ENCODE assay signal across 8 cellular contexts in genomic region chr20:4740774-4741431, GRCh38. TPM values are rescaled to one million over a fixed set of nuclear protein-coding genes. Genes with fewer than 3 reads are reported as not detected.
DNase-seq lines count a peak whose midpoint lies in the region; ATAC-seq, FAIRE-seq and TF ChIP-seq lines count a peak whose summit lies in the region.

No MANE protein-coding gene starts in this region.

- 0 out of 2 replicates have a peak, but pooled peaks cover 4% of the 10 kb centered on the region for H3K4me1 ChIP-seq in OCI-LY3 (ENCODE audit: low read length)

- H3K4me2 ChIP-seq in OCI-LY3 (ENCODE audit: low read length), result peak overlapping the region; percentile 11

- H4K20me1 ChIP-seq in OCI-LY3 (ENCODE audit: insufficient read depth, low read length), result no peaks in the 10 kb centered on the region

- H3K9me3 ChIP-seq in OCI-LY3 (ENCODE audit: insufficient read depth, low read length), result no peaks in the 10 kb centered on the region

- H3K79me2 ChIP-seq in OCI-LY3 (ENCODE audit: low read length), result no peaks in the 10 kb centered on the region

- intact Hi-C loops in Right ventricle myocardium superior (cut with DNase I), result no loop called here
- intact Hi-C loops in Right ventricle myocardium inferior (cut with DNase I), result no loop called here

- ATAC-seq in Right ventricle myocardium superior (ENCODE audit: poor library complexity) (no peak), Right ventricle myocardium inferior (no peak), GM18909 (IDR thresholded peaks at IDR 0.05; ENCODE audit: poor library complexity, unreplicated experiment) (no peak)

- H3K36me3 ChIP-seq in OCI-LY3 (replicated peaks; ENCODE audit: low read depth, low read length), result no peaks in the 10 kb centered on the region

- peaks cover 27% of the 10 kb centered on the region for H3K27me3 ChIP-seq in OCI-LY3 (ENCODE audit: low read depth, low read length)

- TF ChIP-seq CTCF in OCI-LY3 (IDR thresholded peaks at IDR 0.05; ENCODE audit: low read depth, low read length) (peak; percentile 96), fibroblast of mammary gland (conservative IDR thresholded peaks at IDR 0.05; ENCODE audit: control insufficient read depth, insufficient read depth, low read depth, low read length) (peak; percentile 75)

- FAIRE-seq in RCC 7860 (lab: Jason Lieb, UNC), result no peak

- no peak overlapping the region for H3K9ac ChIP-seq in OCI-LY3 (ENCODE audit: low read length)

- H2AFZ ChIP-seq in OCI-LY3 (ENCODE audit: low read depth, low read length), result no peak overlapping the region

- peak; percentile 55 for DNase-seq in Right ventricle myocardium superior
- DNase-seq in Right ventricle myocardium inferior (ENCODE audit: missing footprints), result no peak
- DNase-seq in activated T-cell treated with anti-CD3 and anti-CD28 coated beads for 24 hours (ENCODE audit: low read depth), result peak; percentile 48
- DNase-seq in fibroblast of mammary gland (ENCODE audit: low read depth), result peak; percentile 49
- DNase-seq in retina, result peak; percentile 67
- no peak for DNase-seq in RCC 7860 (ENCODE audit: low spot score)

- no peak overlapping the region for H3K4me3 ChIP-seq in OCI-LY3 (ENCODE audit: low read length)
- H3K4me3 ChIP-seq in fibroblast of mammary gland (ENCODE audit: control insufficient read depth, low read depth, low read length), result no peak overlapping the region

- no peak overlapping the region for H3K27ac ChIP-seq in OCI-LY3 (ENCODE audit: low read length)

RNA-seq across cellular contexts. Expression of gene PRND, which starts 19.2 kb away (rescaled TPM):
- not detected for total RNA-seq in Right ventricle myocardium superior
- not detected for total RNA-seq in Right ventricle myocardium inferior

RNA-seq across cellular contexts. Expression of gene PRNP, which starts 54.6 kb away (rescaled TPM):
- total RNA-seq in Right ventricle myocardium superior, result 115 TPM
- 124 TPM for total RNA-seq in Right ventricle myocardium inferior

Comparison
In these comparisons a context has a peak if more than half of its experiments do, and no peak if none do; other contexts are left out.
1. DNase-seq: peak in Right ventricle myocardium superior (single experiment), activated T-cell treated with anti-CD3 and anti-CD28 coated beads for 24 hours (single experiment), fibroblast of mammary gland (single experiment) and retina (single experiment); none in Right ventricle myocardium inferior (single experiment) and RCC 7860 (single experiment).